In the genomic region with DNA sequence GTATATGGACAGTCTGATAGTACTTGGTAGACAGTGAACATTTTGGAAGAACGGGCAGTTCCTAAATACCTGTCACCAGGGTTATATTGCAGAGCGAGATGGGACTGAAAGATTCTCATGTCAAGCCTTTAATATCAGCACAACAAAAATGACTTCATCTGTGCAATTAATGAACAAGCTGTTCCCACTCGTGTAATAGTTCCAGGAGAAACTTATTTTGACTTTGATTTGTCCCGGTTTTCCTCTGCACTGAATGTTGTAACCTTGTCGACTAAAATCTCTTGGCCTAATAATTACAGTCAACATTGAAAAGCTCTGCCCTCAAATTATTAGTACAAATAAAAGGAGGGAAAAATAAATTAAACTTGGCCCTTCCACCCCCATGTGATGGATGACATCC, we compare ENCODE assay signal across 27 cellular contexts.
"Had no signal": no experiment of that assay in that cellular context is flagged by ENCODE, and none has a peak within 500 bp of the region (broad histone marks: within the 10 kb centered on the region; RNA-seq: fewer than 3 reads in every experiment).

No MANE protein-coding gene starts in this region.

- H3K27me3 ChIP-seq: ascending aorta, breast epithelium, cardiac muscle cell, colonic mucosa, foreskin keratinocyte, gastrocnemius medialis had no signal

- H3K4me1 ChIP-seq: ascending aorta, breast epithelium, colonic mucosa, foreskin keratinocyte had no signal

- DNase-seq: activated CD4-positive, alpha-beta memory T cell treated with anti-CD3 and anti-CD28 coated beads for 36 hours; activated CD4-positive, alpha-beta T cell treated with anti-CD3 and anti-CD28 coated beads for 36 hours; activated CD4-positive, alpha-beta T cell treated with anti-CD3 and anti-CD28 coated beads, Interleukin-2, amount 10 ng/mL, durations not matched to agents 24 days and 14 days; activated CD4-positive, CD25-positive, alpha-beta regulatory T cell; activated CD4-positive, CD25-positive, alpha-beta regulatory T cell treated with anti-CD3 and anti-CD28 coated beads, Interleukin-2, amount 50 U/mL, for 72 hours; activated CD8-positive, alpha-beta memory T cell treated with anti-CD3 and anti-CD28 coated beads, Interleukin-2, amount 10 ng/mL, durations not matched to agents 7 days and 5 days; activated CD8-positive, alpha-beta memory T cell treated with anti-CD3 and anti-CD28 coated beads, Interleukin-2, amount 50 U/mL, for 4 hours; activated CD8-positive, alpha-beta T cell treated with anti-CD3 and anti-CD28 coated beads, Interleukin-2, amount 10 ng/mL, durations not matched to agents 7 days and 5 days; activated gamma-delta T cell; activated naive CD4-positive, alpha-beta T cell; activated naive CD4-positive, alpha-beta T cell treated with anti-CD3 and anti-CD28 coated beads, Interleukin-2, amount 10 ng/mL, durations not matched to agents 7 days and 5 days; activated naive CD8-positive, alpha-beta T cell treated with anti-CD3 and anti-CD28 coated beads, Interleukin-2, amount 10 ng/mL, durations not matched to agents 7 days and 5 days; activated T-cell treated with anti-CD3 and anti-CD28 coated beads, Interleukin-2, amount 50 U/mL, for 1 hour; activated T-cell treated with anti-CD3 and anti-CD28 coated beads, Interleukin-2, amount 50 U/mL, for 48 hours; colonic mucosa; effector memory CD4-positive, alpha-beta T cell; endodermal cell; foreskin keratinocyte; gastrocnemius medialis; T-helper 1 cell; T-helper 17 cell; T1000 had no signal

- H3K36me3 ChIP-seq: ascending aorta, breast epithelium, cardiac muscle cell, colonic mucosa, gastrocnemius medialis had no signal

- H3K9me3 ChIP-seq: ascending aorta, breast epithelium, colonic mucosa, gastrocnemius medialis had no signal

- ATAC-seq: activated CD4-positive, alpha-beta T cell treated with anti-CD3 and anti-CD28 coated beads for 36 hours; activated CD8-positive, alpha-beta memory T cell treated with anti-CD3 and anti-CD28 coated beads, Interleukin-2, amount 10 ng/mL, durations not matched to agents 7 days and 5 days; activated CD8-positive, alpha-beta T cell treated with anti-CD3 and anti-CD28 coated beads, Interleukin-2, amount 10 ng/mL, durations not matched to agents 7 days and 5 days; activated naive CD4-positive, alpha-beta T cell treated with anti-CD3 and anti-CD28 coated beads, Interleukin-2, amount 50 U/mL, for 72 hours; esophagus mucosa; foreskin keratinocyte; T-helper 17 cell had no signal

- H3K27ac ChIP-seq: ascending aorta, cardiac muscle cell, colonic mucosa, foreskin keratinocyte had no signal

- H3K4me3 ChIP-seq: ascending aorta, breast epithelium, cardiac muscle cell, colonic mucosa, gastrocnemius medialis had no signal
